In the genomic region with DNA sequence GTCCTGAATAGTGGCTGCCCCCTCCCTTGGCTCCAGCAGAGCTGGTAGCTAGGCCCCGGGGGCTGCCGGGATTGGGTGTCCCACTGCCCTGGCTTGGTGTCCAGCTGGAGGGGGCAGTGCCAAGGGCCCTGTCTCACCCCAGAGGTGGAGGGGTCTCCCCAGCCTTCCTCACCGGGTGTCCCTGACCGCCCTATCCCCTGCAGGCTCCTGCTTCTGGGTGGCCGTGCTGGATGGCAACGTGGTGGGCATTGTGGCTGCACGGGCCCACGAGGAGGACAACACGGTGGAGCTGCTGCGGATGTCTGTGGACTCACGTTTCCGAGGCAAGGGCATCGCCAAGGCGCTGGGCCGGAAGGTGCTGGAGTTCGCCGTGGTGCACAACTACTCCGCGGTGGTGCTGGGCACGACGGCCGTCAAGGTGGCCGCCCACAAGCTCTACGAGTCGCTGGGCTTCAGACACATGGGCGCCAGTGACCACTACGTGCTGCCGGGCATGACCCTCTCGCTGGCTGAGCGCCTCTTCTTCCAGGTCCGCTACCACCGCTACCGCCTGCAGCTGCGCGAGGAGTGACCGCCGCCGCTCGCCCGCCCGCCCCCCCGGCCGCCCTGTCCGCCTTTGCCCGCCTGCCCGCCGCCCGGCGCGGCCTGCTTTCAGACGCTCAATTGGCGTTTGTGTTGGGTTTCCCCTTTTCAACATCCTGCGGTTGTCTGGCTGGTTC, we compare ENCODE assay signal across 26 cellular contexts. TPM values are rescaled to one million over a fixed set of nuclear protein-coding genes. Genes with fewer than 3 reads are reported as not detected.
"Had no signal": no experiment of that assay in that cellular context is flagged by ENCODE, and none has a peak within 500 bp of the region (broad histone marks: within the 10 kb centered on the region; RNA-seq: fewer than 3 reads in every experiment).

No MANE protein-coding gene starts in this region.

- H3K9me3 Mint-ChIP-seq: activated naive CD8-positive, alpha-beta T cell treated with anti-CD3 and anti-CD28 coated beads, Interleukin-2, amount 10 ng/mL, durations not matched to agents 7 days and 5 days; endodermal cell; nephron progenitor cell; T-helper 1 cell treated with Interleukin-12 subunit alpha and Interleukin-12 subunit beta and Interleukin-4 antibody, amounts not matched to agents 30 μg/mL and 1 μg/mL, for 36 hours had no signal

- H3K9me3 ChIP-seq: ascending aorta, heart right ventricle, left lung, pancreas, right atrium auricular region, suprapubic skin, tibial artery, upper lobe of right lung had no signal

- H3K36me3 ChIP-seq: ascending aorta, cardiac muscle cell, heart right ventricle, left lung, pancreas, right atrium auricular region, suprapubic skin, tibial artery, upper lobe of right lung had no signal

- H3K4me1 ChIP-seq: ascending aorta, pancreas, upper lobe of right lung had no signal

- H3K27ac ChIP-seq: ascending aorta, cardiac muscle cell, heart right ventricle, left lung, pancreas, right atrium auricular region, suprapubic skin, tibial artery, upper lobe of right lung, WERI-Rb-1 had no signal

- ATAC-seq: activated CD4-positive, CD25-positive, alpha-beta regulatory T cell treated with anti-CD3 and anti-CD28 coated beads, Interleukin-2, amount 50 U/mL, for 24 hours; heart right ventricle; left lung; pancreas; upper lobe of right lung had no signal

- H3K27me3 Mint-ChIP-seq: brain had no signal

- H3K27ac Mint-ChIP-seq: activated naive CD8-positive, alpha-beta T cell treated with anti-CD3 and anti-CD28 coated beads, Interleukin-2, amount 10 ng/mL, durations not matched to agents 7 days and 5 days; brain; endodermal cell; naive B cell; nephron progenitor cell; T-helper 1 cell treated with Interleukin-12 subunit alpha and Interleukin-12 subunit beta and Interleukin-4 antibody, amounts not matched to agents 30 μg/mL and 1 μg/mL, for 36 hours had no signal

- DNase-seq: activated CD4-positive, alpha-beta T cell treated with anti-CD3 and anti-CD28 coated beads for 48 hours; activated CD4-positive, alpha-beta T cell treated with anti-CD3 and anti-CD28 coated beads, Interleukin-2, amount 50 U/mL, for 48 hours; activated CD8-positive, alpha-beta memory T cell treated with anti-CD3 and anti-CD28 coated beads for 24 hours; activated effector memory CD4-positive, alpha-beta T cell treated with Interleukin-2 at 50 U/mL for 16 hours; activated naive CD4-positive, alpha-beta T cell treated with Interleukin-2 at 50 U/mL for 16 hours; foreskin fibroblast; kidney glomerular epithelial cell; mammary epithelial cell; naive B cell; nephron progenitor cell; T-helper 9 cell; tibial artery; upper lobe of right lung; WERI-Rb-1 had no signal

- H3K36me3 Mint-ChIP-seq: activated naive CD8-positive, alpha-beta T cell treated with anti-CD3 and anti-CD28 coated beads, Interleukin-2, amount 10 ng/mL, durations not matched to agents 7 days and 5 days; naive B cell had no signal

- H3K27me3 ChIP-seq: pancreas had no signal

- H3K4me3 ChIP-seq: ascending aorta, cardiac muscle cell, heart right ventricle, left lung, pancreas, right atrium auricular region, suprapubic skin, tibial artery, upper lobe of right lung had no signal

- H3K4me3 Mint-ChIP-seq: activated naive CD8-positive, alpha-beta T cell treated with anti-CD3 and anti-CD28 coated beads, Interleukin-2, amount 10 ng/mL, durations not matched to agents 7 days and 5 days; brain; endodermal cell; nephron progenitor cell; T-helper 1 cell treated with Interleukin-12 subunit alpha and Interleukin-12 subunit beta and Interleukin-4 antibody, amounts not matched to agents 30 μg/mL and 1 μg/mL, for 36 hours had no signal

- H3K4me1 Mint-ChIP-seq: activated naive CD8-positive, alpha-beta T cell treated with anti-CD3 and anti-CD28 coated beads, Interleukin-2, amount 10 ng/mL, durations not matched to agents 7 days and 5 days; endodermal cell; naive B cell had no signal

RNA-seq across cellular contexts. Expression of a gene that starts 4.6 kb away (rescaled TPM):
- total RNA-seq: ascending aorta had no signal
